Comparison of ENCODE assay signal across 1 cellular context in the genomic region with DNA sequence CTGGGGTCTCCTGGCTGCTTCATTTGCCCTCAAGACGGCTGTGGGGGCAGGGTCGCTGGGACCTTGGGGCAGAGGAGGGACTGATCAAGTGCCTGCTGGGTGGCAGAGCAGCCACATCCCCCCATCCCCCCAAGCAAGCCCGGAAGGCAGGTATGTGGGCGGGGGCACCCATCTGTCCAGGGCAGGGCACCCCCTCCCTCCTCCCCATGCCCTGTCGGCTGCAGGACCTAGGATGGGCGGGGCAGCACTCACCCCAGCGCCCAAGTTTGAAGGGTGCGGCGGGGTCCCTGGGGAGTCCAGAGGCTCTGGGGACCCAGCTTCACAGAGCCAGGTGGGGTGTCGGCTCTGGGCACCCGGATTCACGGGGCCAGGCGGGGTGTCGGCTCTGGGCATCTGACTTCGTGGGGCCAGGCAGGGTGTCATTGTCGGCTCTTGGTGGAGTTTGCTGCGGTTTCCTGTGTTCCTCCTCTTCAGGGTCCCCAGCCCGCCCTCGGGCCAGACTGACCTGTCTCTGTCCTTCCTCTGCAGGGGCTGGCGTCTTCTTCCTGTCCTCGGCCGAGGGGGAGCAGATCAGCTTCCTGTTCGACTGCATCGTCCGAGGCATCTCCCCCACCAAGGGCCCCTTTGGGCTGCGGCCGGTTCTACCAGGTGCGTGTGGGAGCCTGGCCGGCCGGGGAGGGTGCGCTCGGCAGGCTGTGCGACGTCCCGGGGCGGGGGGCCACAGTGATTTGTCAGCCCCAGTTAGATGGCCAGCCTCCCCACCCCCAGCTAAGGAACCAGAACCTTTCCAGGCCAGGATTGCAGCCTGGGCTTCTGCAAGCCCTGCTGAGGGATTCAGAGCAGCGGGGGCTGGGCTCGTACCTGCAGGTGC.
TF ChIP-seq lines count a peak whose summit lies in the region.

No MANE protein-coding gene starts in this region.

TF ChIP-seq in HEK293, 187 proteins besides CTCF, POLR2A, EP300 and RAD21 (continued from another document):
- 0 out of 2 replicates have a peak, but pooled peaks have one; percentile 41 for TF ChIP-seq KLF1 (tag by site-specific recombination; IDR thresholded peaks at IDR 0.05)
- TF ChIP-seq ZNF510 (tag by site-specific recombination; IDR thresholded peaks at IDR 0.05; ENCODE audit: insufficient replicate concordance): no peak
